In genomic region chr9:33081128-33081851, GRCh38 we compare ENCODE assay signal across 8 cellular contexts. TPM values are rescaled to one million over a fixed set of nuclear protein-coding genes. Genes with fewer than 3 reads are reported as not detected.
DNase-seq lines count a peak whose midpoint lies in the region; ATAC-seq and TF ChIP-seq lines count a peak whose summit lies in the region.

No MANE protein-coding gene starts in this region.

- H3K27me3 ChIP-seq in GM06990 (replicated peaks; ENCODE audit: control insufficient read depth, insufficient read depth, low read length) = no peaks in the 10 kb centered on the region
- H3K27me3 ChIP-seq in WERI-Rb-1 (ENCODE audit: insufficient read depth, low read depth, severe bottlenecking) = no peaks in the 10 kb centered on the region
- no peaks in the 10 kb centered on the region for H3K27me3 ChIP-seq in kidney epithelial cell (ENCODE audit: control insufficient read depth, insufficient read depth, low read length)

- ATAC-seq in HG02981 (IDR thresholded peaks at IDR 0.05; ENCODE audit: unreplicated experiment) (peak; percentile 42), GM19467 (IDR thresholded peaks at IDR 0.05; ENCODE audit: unreplicated experiment) (no peak)

- peak; percentile 64 for TF ChIP-seq CTCF in GM06990 (IDR thresholded peaks at IDR 0.05; ENCODE audit: insufficient read depth, low read length, poor library complexity, severe bottlenecking)
- peak; percentile 55; the same call in 1 of the 2 replicates for TF ChIP-seq CTCF in WERI-Rb-1 (IDR thresholded peaks at IDR 0.05; ENCODE audit: low read depth, low read length)
- TF ChIP-seq CTCF in kidney epithelial cell (IDR thresholded peaks at IDR 0.05; ENCODE audit: insufficient read depth, low read length, poor library complexity, severe bottlenecking) = peak; percentile 67

- H3K4me3 ChIP-seq in GM06990 (replicated peaks; ENCODE audit: low read depth, low read length) (peak overlapping the region; percentile 1; the same call in 1 of the 2 replicates), WERI-Rb-1 (ENCODE audit: low read depth, low read length) (peak overlapping the region; percentile 34), kidney epithelial cell (ENCODE audit: low read depth, low read length) (no peak overlapping the region)

- H3K9me3 ChIP-seq in WERI-Rb-1 (ENCODE audit: severe bottlenecking) = peaks cover 3% of the 10 kb centered on the region

- no peak overlapping the region for H3K27ac ChIP-seq in WERI-Rb-1

- no peaks in the 10 kb centered on the region for H3K36me3 ChIP-seq in GM06990 (ENCODE audit: control insufficient read depth, insufficient read depth, low read length)
- no peaks in the 10 kb centered on the region for H3K36me3 ChIP-seq in WERI-Rb-1
- H3K36me3 ChIP-seq in kidney epithelial cell (ENCODE audit: control insufficient read depth, insufficient read depth, low read length) = no peaks in the 10 kb centered on the region

- DNase-seq in GM06990 (ENCODE audit: extremely low read depth, insufficient read length) (peak; percentile 30), NCI-H2196 (lab: John Stamatoyannopoulos, UW; ENCODE audit: unreplicated experiment) (peak; percentile 85), WERI-Rb-1 (peak; percentile 73), cerebellar nuclear complex (lab: John Stamatoyannopoulos, UW) (peak; percentile 3 to 57), kidney epithelial cell (ENCODE audit: low read depth) (peak; percentile 61)
- DNase-seq in stimulated activated CD4-positive, alpha-beta T cell treated with anti-CD3 and anti-CD28 coated beads, Interleukin-15, amount 100 ng/mL, for 48 hours (ENCODE audit: low read depth in 2 of 2) = peak; percentile 53 to 57

RNA-seq across cellular contexts. Expression of gene SMU1, which starts 4.8 kb away (rescaled TPM):
- total RNA-seq in kidney epithelial cell = 18.1 and 18.9 TPM in 2 replicates

RNA-seq across cellular contexts. Expression of gene DNAJA1, which starts 56.2 kb away (rescaled TPM):
- 138 and 166 TPM in 2 replicates for total RNA-seq in kidney epithelial cell

Comparison
In these comparisons a context has a peak if more than half of its experiments do, and no peak if none do; other contexts are left out.
1. DNase-seq: peak in every context shown above with its lines; median percentile 85 in NCI-H2196; 73 in WERI-Rb-1; 61 in kidney epithelial cell; 55 in stimulated activated CD4-positive, alpha-beta T cell treated with anti-CD3 and anti-CD28 coated beads, Interleukin-15, amount 100 ng/mL, for 48 hours; 30 in GM06990; 30 in cerebellar nuclear complex.